In the genomic region with DNA sequence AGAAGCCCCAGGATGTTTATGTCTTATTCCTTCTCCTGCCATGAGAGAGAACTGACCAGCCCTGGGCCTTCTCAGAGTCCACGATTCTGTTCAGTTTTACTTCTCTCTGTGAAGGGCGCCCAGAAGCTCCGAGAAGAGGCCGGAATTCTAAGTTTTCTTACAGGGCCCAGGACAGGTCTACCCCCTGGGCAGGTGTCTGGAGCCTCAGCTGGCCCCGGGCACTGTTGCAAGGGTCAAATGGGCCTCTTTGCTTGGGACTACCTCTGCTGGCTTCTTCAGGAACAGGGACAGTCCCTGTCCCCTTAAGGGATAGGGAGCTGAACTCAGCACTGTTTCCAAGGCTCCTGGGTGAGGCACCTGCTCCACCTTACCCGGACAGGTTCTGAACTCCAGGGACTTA, we compare ENCODE assay signal across 20 cellular contexts. TPM values are rescaled to one million over a fixed set of nuclear protein-coding genes. Genes with fewer than 3 reads are reported as not detected.
DNase-seq lines count a peak whose midpoint lies in the region; ATAC-seq and TF ChIP-seq lines count a peak whose summit lies in the region.
"Had no signal": no experiment of that assay in that cellular context is flagged by ENCODE, and none has a peak within 500 bp of the region (broad histone marks: within the 10 kb centered on the region; RNA-seq: fewer than 3 reads in every experiment).

No MANE protein-coding gene starts in this region.

- intact Hi-C loops in esophagus muscularis mucosa (cut with DNase I), result no loop called here
- intact Hi-C loops in transverse colon (cut with DNase I; ENCODE audit: low total_unique reads), result no loop called here

- H3K27ac ChIP-seq in esophagus muscularis mucosa (replicated peaks in 1 of 4), result no peak overlapping the region
- no peak overlapping the region for H3K27ac ChIP-seq in osteoblast (ENCODE audit: low read depth, low read length)
- H3K27ac ChIP-seq in transverse colon, result no peak overlapping the region
- H3K27ac ChIP-seq: PC-9, SJSA1 had no signal

- H3K4me1 ChIP-seq in esophagus muscularis mucosa (no peaks in the 10 kb centered on the region), osteoblast (ENCODE audit: insufficient read depth, low read length) (no peaks in the 10 kb centered on the region), transverse colon (no peaks in the 10 kb centered on the region)
- H3K4me1 ChIP-seq: SJSA1 had no signal

- no peak overlapping the region for H3K4me3 ChIP-seq in esophagus muscularis mucosa
- H3K4me3 ChIP-seq in osteoblast (ENCODE audit: insufficient read depth, low read length), result no peak overlapping the region
- no peak overlapping the region for H3K4me3 ChIP-seq in transverse colon
- H3K4me3 ChIP-seq: GM23338, K562, MG63, PC-9, SJSA1 had no signal

- WGBS in esophagus muscularis mucosa, result 63% methylated on average over 6 of the region's 6 CpGs
- 63% methylated on average over 6 of the region's 6 CpGs; no CpG with 5 or more reads in 1 of the 2 donors for WGBS in transverse colon (ENCODE audit: low coverage in 1 of 2), 2 donors

- ATAC-seq in GM18868 (IDR thresholded peaks at IDR 0.05; ENCODE audit: unreplicated experiment) (no peak), GM19455 (IDR thresholded peaks at IDR 0.05; ENCODE audit: unreplicated experiment) (no peak)
- ATAC-seq: GM23338, K562, Right ventricle myocardium inferior had no signal

- no peak for TF ChIP-seq CTCF in esophagus muscularis mucosa (IDR thresholded peaks at IDR 0.05)
- TF ChIP-seq CTCF in osteoblast (IDR thresholded peaks at IDR 0.05; ENCODE audit: extremely low read depth, low read depth, low read length), result no peak
- TF ChIP-seq CTCF in transverse colon (IDR thresholded peaks at IDR 0.05), result no peak

- H2AFZ ChIP-seq in osteoblast (ENCODE audit: low read length), result no peak overlapping the region
- H2AFZ ChIP-seq: GM23338, PC-9 had no signal

- H3K36me3 ChIP-seq in esophagus muscularis mucosa (no peaks in the 10 kb centered on the region), osteoblast (ENCODE audit: insufficient read depth, low read length) (no peaks in the 10 kb centered on the region), transverse colon (no peaks in the 10 kb centered on the region)
- H3K36me3 ChIP-seq: MG63, SJSA1 had no signal

- H3K79me2 ChIP-seq in osteoblast (ENCODE audit: insufficient read depth, low read length), result no peaks in the 10 kb centered on the region

- H3K9me3 ChIP-seq in esophagus muscularis mucosa (peaks cover 0 to 16% (median 5%) of the 10 kb centered on the region in 4 donors), osteoblast (ENCODE audit: low read depth, low read length) (no peaks in the 10 kb centered on the region), transverse colon (no peaks in the 10 kb centered on the region)
- H3K9me3 ChIP-seq: SJSA1 had no signal

- TF ChIP-seq POLR2A in esophagus muscularis mucosa (IDR thresholded peaks at IDR 0.05; ENCODE audit: low read depth) (no peak), transverse colon (IDR thresholded peaks at IDR 0.05) (no peak)

- DNase-seq in activated effector memory CD4-positive, alpha-beta T cell treated with anti-CD3 and anti-CD28 coated beads, Interleukin-2, amount 50 U/mL, for 16 hours, result peak; percentile 10
- DNase-seq in activated effector memory CD4-positive, alpha-beta T cell treated with Interleukin-2 at 50 U/mL for 16 hours, result no peak
- peak; percentile 66 for DNase-seq in esophagus muscularis mucosa (ENCODE audit: extremely low spot score)
- peak; percentile 8 for DNase-seq in osteoblast (ENCODE audit: insufficient read length, low spot score, missing footprints)
- peak; percentile 2 for DNase-seq in transverse colon
- no peak for DNase-seq in islet precursor cell
- DNase-seq: H9, MG63, NCI-H1105 treated with DMSO at 0.1 percent for 48 hours, NCI-H146, NCI-H2029 treated with DMSO at 0.1 percent for 48 hours, NCI-H2227 treated with DMSO at 0.1 percent for 48 hours, NCI-H526 treated with DMSO at 0.1 percent for 48 hours, PC-9 had no signal

- H3K27me3 ChIP-seq in esophagus muscularis mucosa (no peaks in the 10 kb centered on the region), osteoblast (ENCODE audit: insufficient read depth, low read length) (peaks cover 8% of the 10 kb centered on the region), transverse colon (no peaks in the 10 kb centered on the region)
- H3K27me3 ChIP-seq: SJSA1 had no signal

- in situ Hi-C loops in transverse colon (cut with MboI; ENCODE audit: low pct_ligation_motif_present in 1 of 4, low pct_unique_long_range_greater_than_20kb in 1 of 4, low sequenced_read_pairs in 3 of 4), result no loop called here

- no peak overlapping the region for H3K4me2 ChIP-seq in osteoblast (ENCODE audit: insufficient read depth, low read length)
- H3K4me2 ChIP-seq: GM23338, PC-9 had no signal

- TF ChIP-seq EP300 in esophagus muscularis mucosa (IDR thresholded peaks at IDR 0.05) (no peak), transverse colon (IDR thresholded peaks at IDR 0.05; ENCODE audit: low read depth) (no peak)

- H4K20me1 ChIP-seq in osteoblast (ENCODE audit: insufficient read depth, low read length), result no peaks in the 10 kb centered on the region

RNA-seq across cellular contexts. Expression of a gene that starts 55.0 kb away (rescaled TPM):
- total RNA-seq in esophagus muscularis mucosa (1 to 10 TPM; 1.2 to 3.1 (median 2.5) TPM), osteoblast (under 0.01 TPM in 1 of 2 replicates, not detected in the other), transverse colon (1 to 10 TPM in 1 of 4 donors, under 1 TPM in 1, not detected in 2; 0.14 to 3.0 TPM)
- total RNA-seq: PC-9, SJSA1 had no signal

Comparison
In these comparisons a context has a peak if more than half of its experiments do, and no peak if none do; other contexts are left out.
1. DNase-seq: peak in activated effector memory CD4-positive, alpha-beta T cell treated with anti-CD3 and anti-CD28 coated beads, Interleukin-2, amount 50 U/mL, for 16 hours (single experiment), esophagus muscularis mucosa (single experiment), osteoblast (single experiment) and transverse colon (single experiment); none in activated effector memory CD4-positive, alpha-beta T cell treated with Interleukin-2 at 50 U/mL for 16 hours (single experiment) and islet precursor cell (single experiment).